ENCODE assay signal across 16 cellular contexts in genomic region chr10:102631525-102632393, GRCh38. TPM values are rescaled to one million over a fixed set of nuclear protein-coding genes. Genes with fewer than 3 reads are reported as not detected.
A peak's percentile ranks its signal among the peaks of the same experiment; 100 is the strongest.
DNase-seq lines count a peak whose midpoint lies in the region; ATAC-seq and TF ChIP-seq lines count a peak whose summit lies in the region.
"Had no signal": no experiment of that assay in that cellular context is flagged by ENCODE, and none has a peak within 500 bp of the region (broad histone marks: within the 10 kb centered on the region; RNA-seq: fewer than 3 reads in every experiment).

No MANE protein-coding gene starts in this region.

- 94% methylated on average over 3 of the region's 10 CpGs for WGBS in right lobe of liver (ENCODE audit: insufficient coverage, low coverage, low lambda C conversion rate, missing lambda C conversion rate)

- CTCF ChIA-PET in activated CD4-positive, alpha-beta T cell treated with anti-CD3 and anti-CD28 coated beads, Interleukin-2, amount 10 ng/mL, durations not matched to agents 7 days and 5 days (lab: Charles Lee), result interaction anchor here (0.6 to 1.3 kb wide), 6 partner anchors 8 to 199 kb away, joined by 3 to 4 read pairs (median 3); partner anchors contain the start of gene TRIM8

- TF ChIP-seq CTCF in right lobe of liver (IDR thresholded peaks at IDR 0.05) (no peak), glutamatergic neuron (IDR thresholded peaks at IDR 0.05; ENCODE audit: partially characterized antibody, unreplicated experiment) (no peak)

- H3K36me3 Mint-ChIP-seq in activated CD4-positive, alpha-beta T cell treated with anti-CD3 and anti-CD28 coated beads, Interleukin-2, amount 10 ng/mL, durations not matched to agents 7 days and 5 days (ENCODE audit: low read depth), result peaks cover 2% of the 10 kb centered on the region
- peaks cover 4% of the 10 kb centered on the region for H3K36me3 Mint-ChIP-seq in activated T-helper 2 cell treated with anti-CD3 and anti-CD28 coated beads, Interferon-gamma antibody, Interleukin-2, Interleukin-4, amounts not matched to agents 10 μg/mL and 5 μg/mL and 100 μg/mL, durations not matched to agents 14 hours and 24 hours and 36 hours (ENCODE audit: low read depth)
- H3K36me3 Mint-ChIP-seq in stimulated activated naive B cell treated with anti-CD40 and anti-IgM and Interleukin-4, amounts not matched to agents 10 μg/mL and 1 μg/mL and 100 μg/mL, for 72 hours, result peaks cover 13 to 17% of the 10 kb centered on the region in 2 donors
- no peaks in the 10 kb centered on the region for H3K36me3 Mint-ChIP-seq in glutamatergic neuron (ENCODE audit: unreplicated experiment)

- DNase-seq in activated CD4-positive, alpha-beta T cell treated with anti-CD3 and anti-CD28 coated beads, Interleukin-2, amount 10 ng/mL, durations not matched to agents 7 days and 5 days, result no peak
- DNase-seq in activated CD4-positive, alpha-beta T cell treated with anti-CD3 and anti-CD28 coated beads, Interleukin-2, amount 50 U/mL, for 48 hours, result no peak
- DNase-seq in activated T-helper 2 cell treated with anti-CD3 and anti-CD28 coated beads, Interferon-gamma antibody, Interleukin-2, Interleukin-4, amounts not matched to agents 10 μg/mL and 5 μg/mL and 100 μg/mL, durations not matched to agents 14 hours and 24 hours and 36 hours (ENCODE audit: low spot score), result no peak
- peak in 1 of 3 donors; percentile 37 for DNase-seq in right lobe of liver
- no peak for DNase-seq in stimulated activated naive B cell treated with anti-CD40 and anti-IgM and Interleukin-4, amounts not matched to agents 10 μg/mL and 1 μg/mL and 100 μg/mL, for 72 hours
- no peak for DNase-seq in glutamatergic neuron
- DNase-seq: activated naive CD4-positive, alpha-beta T cell treated with anti-CD3 and anti-CD28 coated beads, Interleukin-2, amount 10 ng/mL, durations not matched to agents 7 days and 5 days; NCI-H2171 treated with DMSO at 0.1 percent for 48 hours; Peyer's patch; stimulated activated CD4-positive, alpha-beta T cell treated with anti-CD3 and anti-CD28 coated beads, Interleukin-4, amount 100 ng/mL, for 4 hours had no signal

- H3K4me3 ChIP-seq in right lobe of liver, result no peak overlapping the region
- H3K4me3 ChIP-seq: A549, K562, Peyer's patch, tibial nerve had no signal

- intact Hi-C loops in activated T-helper 2 cell treated with anti-CD3 and anti-CD28 coated beads, Interferon-gamma antibody, Interleukin-2, Interleukin-4, amounts not matched to agents 10 μg/mL and 5 μg/mL and 100 μg/mL, durations not matched to agents 14 hours and 24 hours and 36 hours (cut with micrococcal nuclease), result no loop called here
- intact Hi-C loops in right lobe of liver (cut with DNase I), result no loop called here

- H3K27ac ChIP-seq in right lobe of liver, result peak overlapping the region in 2 of 3 donors; percentile 37 to 66
- H3K27ac ChIP-seq: VCaP had no signal

- H3K27me3 Mint-ChIP-seq in activated CD4-positive, alpha-beta T cell treated with anti-CD3 and anti-CD28 coated beads, Interleukin-2, amount 10 ng/mL, durations not matched to agents 7 days and 5 days, result no peaks in the 10 kb centered on the region
- H3K27me3 Mint-ChIP-seq in activated T-helper 2 cell treated with anti-CD3 and anti-CD28 coated beads, Interferon-gamma antibody, Interleukin-2, Interleukin-4, amounts not matched to agents 10 μg/mL and 5 μg/mL and 100 μg/mL, durations not matched to agents 14 hours and 24 hours and 36 hours (ENCODE audit: low read depth), result no peaks in the 10 kb centered on the region
- no peaks in the 10 kb centered on the region for H3K27me3 Mint-ChIP-seq in stimulated activated naive B cell treated with anti-CD40 and anti-IgM and Interleukin-4, amounts not matched to agents 10 μg/mL and 1 μg/mL and 100 μg/mL, for 72 hours
- peaks cover 12% of the 10 kb centered on the region for H3K27me3 Mint-ChIP-seq in glutamatergic neuron (ENCODE audit: unreplicated experiment)
- H3K27me3 Mint-ChIP-seq: activated naive CD4-positive, alpha-beta T cell treated with anti-CD3 and anti-CD28 coated beads, Interleukin-2, amount 10 ng/mL, durations not matched to agents 7 days and 5 days had no signal

- peak overlapping the region; percentile 39 for H3K27ac Mint-ChIP-seq in activated CD4-positive, alpha-beta T cell treated with anti-CD3 and anti-CD28 coated beads, Interleukin-2, amount 10 ng/mL, durations not matched to agents 7 days and 5 days
- H3K27ac Mint-ChIP-seq in activated T-helper 2 cell treated with anti-CD3 and anti-CD28 coated beads, Interferon-gamma antibody, Interleukin-2, Interleukin-4, amounts not matched to agents 10 μg/mL and 5 μg/mL and 100 μg/mL, durations not matched to agents 14 hours and 24 hours and 36 hours, result peak overlapping the region; percentile 83
- peak overlapping the region; percentile 26 for H3K27ac Mint-ChIP-seq in stimulated activated naive B cell treated with anti-CD40 and anti-IgM and Interleukin-4, amounts not matched to agents 10 μg/mL and 1 μg/mL and 100 μg/mL, for 72 hours
- no peak overlapping the region for H3K27ac Mint-ChIP-seq in glutamatergic neuron (ENCODE audit: unreplicated experiment)

- no peak for TF ChIP-seq POLR2A in right lobe of liver (IDR thresholded peaks at IDR 0.05)

- POLR2A ChIA-PET in activated CD4-positive, alpha-beta T cell treated with anti-CD3 and anti-CD28 coated beads, Interleukin-2, amount 10 ng/mL, durations not matched to agents 7 days and 5 days (lab: Charles Lee), result interaction anchor here (0.6 kb wide), 1 partner anchor 10 kb away, joined by 3 read pairs; no protein-coding TSS in a partner anchor

- no peak overlapping the region for H3K4me3 Mint-ChIP-seq in activated CD4-positive, alpha-beta T cell treated with anti-CD3 and anti-CD28 coated beads, Interleukin-2, amount 10 ng/mL, durations not matched to agents 7 days and 5 days
- no peak overlapping the region for H3K4me3 Mint-ChIP-seq in activated T-helper 2 cell treated with anti-CD3 and anti-CD28 coated beads, Interferon-gamma antibody, Interleukin-2, Interleukin-4, amounts not matched to agents 10 μg/mL and 5 μg/mL and 100 μg/mL, durations not matched to agents 14 hours and 24 hours and 36 hours (ENCODE audit: low read depth)
- no peak overlapping the region for H3K4me3 Mint-ChIP-seq in stimulated activated naive B cell treated with anti-CD40 and anti-IgM and Interleukin-4, amounts not matched to agents 10 μg/mL and 1 μg/mL and 100 μg/mL, for 72 hours
- H3K4me3 Mint-ChIP-seq in glutamatergic neuron (ENCODE audit: unreplicated experiment), result no peak overlapping the region
- H3K4me3 Mint-ChIP-seq: activated naive CD4-positive, alpha-beta T cell treated with anti-CD3 and anti-CD28 coated beads, Interleukin-2, amount 10 ng/mL, durations not matched to agents 7 days and 5 days had no signal

- no peaks in the 10 kb centered on the region for H3K36me3 ChIP-seq in right lobe of liver

- H3K4me1 Mint-ChIP-seq in activated CD4-positive, alpha-beta T cell treated with anti-CD3 and anti-CD28 coated beads, Interleukin-2, amount 10 ng/mL, durations not matched to agents 7 days and 5 days, result peaks cover 53% of the 10 kb centered on the region
- peaks cover 36% of the 10 kb centered on the region for H3K4me1 Mint-ChIP-seq in activated T-helper 2 cell treated with anti-CD3 and anti-CD28 coated beads, Interferon-gamma antibody, Interleukin-2, Interleukin-4, amounts not matched to agents 10 μg/mL and 5 μg/mL and 100 μg/mL, durations not matched to agents 14 hours and 24 hours and 36 hours (ENCODE audit: low read depth)
- H3K4me1 Mint-ChIP-seq in stimulated activated naive B cell treated with anti-CD40 and anti-IgM and Interleukin-4, amounts not matched to agents 10 μg/mL and 1 μg/mL and 100 μg/mL, for 72 hours, result peaks cover 21 to 29% of the 10 kb centered on the region in 2 donors
- peaks cover 25% of the 10 kb centered on the region for H3K4me1 Mint-ChIP-seq in glutamatergic neuron (ENCODE audit: low read depth, unreplicated experiment)

- peaks cover 0 to 24% (median 8%) of the 10 kb centered on the region in 4 donors for H3K4me1 ChIP-seq in right lobe of liver

- H3K9me3 ChIP-seq in right lobe of liver, result no peaks in the 10 kb centered on the region
- H3K9me3 ChIP-seq: A549, Peyer's patch, tibial nerve had no signal

- ATAC-seq in right lobe of liver (no peak), HG02798 (IDR thresholded peaks at IDR 0.05; ENCODE audit: poor library complexity, unreplicated experiment) (no peak), GM21619 (IDR thresholded peaks at IDR 0.05; ENCODE audit: unreplicated experiment) (no peak)
- ATAC-seq in stimulated activated naive B cell treated with anti-CD40 and anti-IgM and Interleukin-4, amounts not matched to agents 10 μg/mL and 1 μg/mL and 100 μg/mL, for 72 hours (replicated peaks), result no peak
- ATAC-seq: A549, K562 had no signal

- H3K27me3 ChIP-seq in right lobe of liver, result no peaks in the 10 kb centered on the region
- H3K27me3 ChIP-seq: Peyer's patch, tibial nerve had no signal

- no peaks in the 10 kb centered on the region for H3K9me3 Mint-ChIP-seq in activated CD4-positive, alpha-beta T cell treated with anti-CD3 and anti-CD28 coated beads, Interleukin-2, amount 10 ng/mL, durations not matched to agents 7 days and 5 days
- H3K9me3 Mint-ChIP-seq in activated T-helper 2 cell treated with anti-CD3 and anti-CD28 coated beads, Interferon-gamma antibody, Interleukin-2, Interleukin-4, amounts not matched to agents 10 μg/mL and 5 μg/mL and 100 μg/mL, durations not matched to agents 14 hours and 24 hours and 36 hours, result no peaks in the 10 kb centered on the region
- no peaks in the 10 kb centered on the region for H3K9me3 Mint-ChIP-seq in stimulated activated naive B cell treated with anti-CD40 and anti-IgM and Interleukin-4, amounts not matched to agents 10 μg/mL and 1 μg/mL and 100 μg/mL, for 72 hours
- H3K9me3 Mint-ChIP-seq in glutamatergic neuron (ENCODE audit: unreplicated experiment), result peaks cover 9% of the 10 kb centered on the region
- H3K9me3 Mint-ChIP-seq: activated naive CD4-positive, alpha-beta T cell treated with anti-CD3 and anti-CD28 coated beads, Interleukin-2, amount 10 ng/mL, durations not matched to agents 7 days and 5 days had no signal

RNA-seq across cellular contexts. Expression of gene TRIM8, which starts 12.5 kb away (rescaled TPM):
- total RNA-seq in activated CD4-positive, alpha-beta T cell treated with anti-CD3 and anti-CD28 coated beads, Interleukin-2, amount 10 ng/mL, durations not matched to agents 7 days and 5 days, result 10 to 100 TPM; 40.2 to 42.7 TPM
- total RNA-seq in activated T-helper 2 cell treated with anti-CD3 and anti-CD28 coated beads, Interferon-gamma antibody, Interleukin-2, Interleukin-4, amounts not matched to agents 10 μg/mL and 5 μg/mL and 100 μg/mL, durations not matched to agents 14 hours and 24 hours and 36 hours, result 76.7 and 82.9 TPM in 2 replicates
- total RNA-seq in right lobe of liver, result 10 to 100 TPM; 34.7 to 99.8 (median 41.2) TPM
- 74.8 TPM for total RNA-seq in glutamatergic neuron (ENCODE audit: unreplicated experiment)
